In genomic region chr6:41780623-41781301, GRCh38 we compare ENCODE assay signal across 8 cellular contexts. TPM values are rescaled to one million over a fixed set of nuclear protein-coding genes. Genes with fewer than 3 reads are reported as not detected.
A peak's percentile ranks its signal among the peaks of the same experiment; 100 is the strongest.
DNase-seq lines count a peak whose midpoint lies in the region; ATAC-seq and TF ChIP-seq lines count a peak whose summit lies in the region.

A gene with protein sequence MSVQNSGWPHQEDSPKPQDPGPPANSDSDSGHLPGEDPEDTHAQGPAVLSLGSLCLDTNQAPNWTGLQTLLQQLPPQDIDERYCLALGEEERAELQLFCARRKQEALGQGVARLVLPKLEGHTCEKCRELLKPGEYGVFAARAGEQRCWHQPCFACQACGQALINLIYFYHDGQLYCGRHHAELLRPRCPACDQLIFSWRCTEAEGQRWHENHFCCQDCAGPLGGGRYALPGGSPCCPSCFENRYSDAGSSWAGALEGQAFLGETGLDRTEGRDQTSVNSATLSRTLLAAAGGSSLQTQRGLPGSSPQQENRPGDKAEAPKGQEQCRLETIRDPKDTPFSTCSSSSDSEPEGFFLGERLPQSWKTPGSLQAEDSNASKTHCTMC (plus strand): TSS chr6:41780782. CDS start chr6:41783474, 2,692 bp downstream.

- H3K36me3 ChIP-seq in CD4-positive, CD25-positive, alpha-beta regulatory T cell (ENCODE audit: control insufficient read depth, insufficient read depth, low read length), result no peaks in the 10 kb centered on the region
- no peaks in the 10 kb centered on the region for H3K36me3 ChIP-seq in parathyroid adenoma (ENCODE audit: control insufficient read depth, insufficient read depth, low read length)

- H3K4me3 Mint-ChIP-seq in CD4-positive, CD25-positive, alpha-beta regulatory T cell, result peak within 1 kb of the TSS; percentile 85 to 95 (median 94)
- peak within 1 kb of the TSS; percentile 92 to 94 for H3K4me3 Mint-ChIP-seq in activated T-cell treated with anti-CD3 and anti-CD28 coated beads, Interleukin-2, amount 50 U/mL, for 72 hours

- no peak for DNase-seq in CD4-positive, CD25-positive, alpha-beta regulatory T cell
- DNase-seq in HL-60 (ENCODE audit: low read depth in 1 of 2, low spot score in 1 of 2) (no peak), Right ventricle myocardium superior (peak; percentile 69), DMS153 treated with DMSO at 0.1 percent for 48 hours (lab: John Stamatoyannopoulos, UW; ENCODE audit: unreplicated experiment) (no peak), GM13977 (ENCODE audit: low spot score) (no peak)
- peak in 1 of 2 donors; percentile 17 for DNase-seq in activated T-cell treated with anti-CD3 and anti-CD28 coated beads, Interleukin-2, amount 50 U/mL, for 72 hours
- DNase-seq in activated CD4-positive, alpha-beta T cell treated with anti-CD3 and anti-CD28 coated beads, Interleukin-2, amount 50 U/mL, for 1 hour, result no peak

- peak within 1 kb of the TSS in 2 of 3 donors; percentile 9 to 89 for H3K27ac Mint-ChIP-seq in CD4-positive, CD25-positive, alpha-beta regulatory T cell
- peak within 1 kb of the TSS; percentile 80 for H3K27ac Mint-ChIP-seq in activated T-cell treated with anti-CD3 and anti-CD28 coated beads, Interleukin-2, amount 50 U/mL, for 72 hours

- H3K9ac ChIP-seq in parathyroid adenoma, result no peak within 1 kb of the TSS

- in situ Hi-C loops in GM13977 (cut with MboI; ENCODE audit: low pct_unique_long_range_greater_than_20kb, low sequenced_read_pairs, unreplicated experiment), result loop anchor here (10.0 kb wide), 1 partner anchor 264 kb away; no protein-coding TSS in a partner anchor

- peak within 1 kb of the TSS; percentile 41 for H3K4me3 ChIP-seq in CD4-positive, CD25-positive, alpha-beta regulatory T cell (ENCODE audit: low read depth, low read length)
- H3K4me3 ChIP-seq in HL-60 (replicated peaks; ENCODE audit: insufficient read depth, low read length) (peak within 1 kb of the TSS; percentile 76), parathyroid adenoma (ENCODE audit: low read depth, low read length) (peak within 1 kb of the TSS; percentile 70)

- no peaks in the 10 kb centered on the region for H3K79me2 ChIP-seq in parathyroid adenoma

- ATAC-seq in CD4-positive, CD25-positive, alpha-beta regulatory T cell (ENCODE audit: low read depth in 2 of 2), result no peak
- ATAC-seq in activated T-cell treated with anti-CD3 and anti-CD28 coated beads, Interleukin-2, amount 50 U/mL, for 72 hours (replicated peaks in 1 of 2), result peak in 1 of 2 donors; percentile 14
- ATAC-seq in Right ventricle myocardium superior (ENCODE audit: poor library complexity), result peak; percentile 53

- peaks cover 2% of the 10 kb centered on the region for H3K27me3 ChIP-seq in CD4-positive, CD25-positive, alpha-beta regulatory T cell (ENCODE audit: control insufficient read depth, insufficient read depth, low read length)
- H3K27me3 ChIP-seq in HL-60 (ENCODE audit: insufficient read depth, poor library complexity, severe bottlenecking) (no peaks in the 10 kb centered on the region), parathyroid adenoma (ENCODE audit: control insufficient read depth, insufficient read depth, low read length) (no peaks in the 10 kb centered on the region)

- no peak within 1 kb of the TSS for H3K27ac ChIP-seq in CD4-positive, CD25-positive, alpha-beta regulatory T cell (ENCODE audit: insufficient read depth, low read length, poor library complexity, severe bottlenecking)
- H3K27ac ChIP-seq in HL-60 (replicated peaks) (no peak within 1 kb of the TSS; the same call in 1 of the 2 replicates), parathyroid adenoma (peak within 1 kb of the TSS; percentile 72)

- intact Hi-C loops in Right ventricle myocardium superior (cut with DNase I), result no loop called here

- H2AFZ ChIP-seq in parathyroid adenoma, result peak within 1 kb of the TSS; percentile 85

- H3K4me1 ChIP-seq in CD4-positive, CD25-positive, alpha-beta regulatory T cell (ENCODE audit: control insufficient read depth, insufficient read depth, low read length, poor library complexity, severe bottlenecking), result peaks cover 16% of the 10 kb centered on the region
- H3K4me1 ChIP-seq in parathyroid adenoma, result peaks cover 12% of the 10 kb centered on the region

- peaks cover 19% of the 10 kb centered on the region for H3K27me3 Mint-ChIP-seq in CD4-positive, CD25-positive, alpha-beta regulatory T cell
- peaks cover 14% of the 10 kb centered on the region for H3K27me3 Mint-ChIP-seq in activated T-cell treated with anti-CD3 and anti-CD28 coated beads, Interleukin-2, amount 50 U/mL, for 72 hours (ENCODE audit: low read depth)

- H3K4me2 ChIP-seq in parathyroid adenoma (ENCODE audit: low read length), result peak within 1 kb of the TSS; percentile 96

- peaks cover 7 to 23% (median 16%) of the 10 kb centered on the region in 4 donors for H3K4me1 Mint-ChIP-seq in CD4-positive, CD25-positive, alpha-beta regulatory T cell
- H3K4me1 Mint-ChIP-seq in activated T-cell treated with anti-CD3 and anti-CD28 coated beads, Interleukin-2, amount 50 U/mL, for 72 hours (ENCODE audit: low read depth), result peaks cover 17% of the 10 kb centered on the region

- H3K9me3 ChIP-seq in CD4-positive, CD25-positive, alpha-beta regulatory T cell (ENCODE audit: control insufficient read depth in 2 of 2, low read length in 2 of 2), result no peaks in the 10 kb centered on the region
- no peaks in the 10 kb centered on the region for H3K9me3 ChIP-seq in parathyroid adenoma (ENCODE audit: control insufficient read depth, low read length)

- no peaks in the 10 kb centered on the region for H3K9me3 Mint-ChIP-seq in CD4-positive, CD25-positive, alpha-beta regulatory T cell
- no peaks in the 10 kb centered on the region for H3K9me3 Mint-ChIP-seq in activated T-cell treated with anti-CD3 and anti-CD28 coated beads, Interleukin-2, amount 50 U/mL, for 72 hours

- no peak for TF ChIP-seq CTCF in HL-60 (IDR thresholded peaks at IDR 0.05; ENCODE audit: insufficient read depth, low read length)
- TF ChIP-seq CTCF in parathyroid adenoma (IDR thresholded peaks at IDR 0.05), result no peak
- TF ChIP-seq CTCF in GM13977 (IDR thresholded peaks at IDR 0.05; ENCODE audit: extremely low read depth, insufficient read depth, missing control alignments), result no peak

- H3K36me3 Mint-ChIP-seq in CD4-positive, CD25-positive, alpha-beta regulatory T cell, result peaks cover 4% of the 10 kb centered on the region
- peaks cover 0 to 2% of the 10 kb centered on the region in 2 donors for H3K36me3 Mint-ChIP-seq in activated T-cell treated with anti-CD3 and anti-CD28 coated beads, Interleukin-2, amount 50 U/mL, for 72 hours (ENCODE audit: insufficient read depth in 2 of 2)

RNA-seq across cellular contexts. Expression of the gene that starts here (rescaled TPM):
- total RNA-seq in CD4-positive, CD25-positive, alpha-beta regulatory T cell, result not detected
- polyA plus RNA-seq in CD4-positive, CD25-positive, alpha-beta regulatory T cell, result not detected
- under 1 TPM in 1 of 2 donors, not detected in 1; 0.29 TPM for total RNA-seq in activated T-cell treated with anti-CD3 and anti-CD28 coated beads, Interleukin-2, amount 50 U/mL, for 72 hours
- total RNA-seq in Right ventricle myocardium superior, result 4.0 TPM
